Comparison of ENCODE assay signal across 19 cellular contexts in genomic region chr9:100186356-100186755, GRCh38.
DNase-seq lines count a peak whose midpoint lies in the region; ATAC-seq and TF ChIP-seq lines count a peak whose summit lies in the region.
"Had no signal": no experiment of that assay in that cellular context is flagged by ENCODE, and none has a peak within 500 bp of the region (broad histone marks: within the 10 kb centered on the region; RNA-seq: fewer than 3 reads in every experiment).

No MANE protein-coding gene starts in this region.

- TF ChIP-seq CTCF in AG10803 (conservative IDR thresholded peaks at IDR 0.05; ENCODE audit: low read length) (no peak), glutamatergic neuron (IDR thresholded peaks at IDR 0.05; ENCODE audit: partially characterized antibody, unreplicated experiment) (no peak)

- peak overlapping the region; percentile 25 for H3K27ac Mint-ChIP-seq in glutamatergic neuron (ENCODE audit: unreplicated experiment)
- H3K27ac Mint-ChIP-seq: B cell; CD8-positive, alpha-beta T cell; GM23338; T-helper 1 cell treated with Interleukin-12 subunit alpha and Interleukin-12 subunit beta and Interleukin-4 antibody, amounts not matched to agents 30 μg/mL and 1 μg/mL, for 36 hours had no signal

- peaks cover 25% of the 10 kb centered on the region for H3K36me3 Mint-ChIP-seq in glutamatergic neuron (ENCODE audit: unreplicated experiment)

- no peak for ATAC-seq in HG02759 (IDR thresholded peaks at IDR 0.05; ENCODE audit: unreplicated experiment)
- ATAC-seq: CD8-positive, alpha-beta T cell; GM23338 had no signal

- peaks cover 15% of the 10 kb centered on the region for H3K9me3 Mint-ChIP-seq in glutamatergic neuron (ENCODE audit: unreplicated experiment)

- H3K4me3 Mint-ChIP-seq in glutamatergic neuron (ENCODE audit: unreplicated experiment) = no peak overlapping the region
- H3K4me3 Mint-ChIP-seq: B cell; CD8-positive, alpha-beta T cell; GM23338; T-helper 1 cell treated with Interleukin-12 subunit alpha and Interleukin-12 subunit beta and Interleukin-4 antibody, amounts not matched to agents 30 μg/mL and 1 μg/mL, for 36 hours had no signal

- peaks cover 2% of the 10 kb centered on the region for H3K27me3 Mint-ChIP-seq in glutamatergic neuron (ENCODE audit: unreplicated experiment)
- H3K27me3 Mint-ChIP-seq: B cell had no signal

- DNase-seq in AG10803 (ENCODE audit: low read depth) = peak; percentile 8
- DNase-seq in H4 (ENCODE audit: low spot score) = peak; percentile 6
- DNase-seq in RPMI7951 (ENCODE audit: low read depth) = peak; percentile 30
- DNase-seq in glutamatergic neuron = no peak
- DNase-seq in midbrain (lab: John Stamatoyannopoulos, UW) = no peak
- no peak for DNase-seq in HUDEP-2 (lab: John Stamatoyannopoulos, UW; ENCODE audit: unreplicated experiment in 76 of 76)
- DNase-seq: Caco-2; CD8-positive, alpha-beta T cell; KBM-7; MG63; NCI-H2029 treated with DMSO at 0.1 percent for 48 hours; NCI-H446 treated with DMSO at 0.1 percent for 48 hours; NCI-H526 treated with DMSO at 0.1 percent for 48 hours; SHP77 had no signal

- H3K4me3 ChIP-seq in AG10803 (ENCODE audit: low read length) = no peak overlapping the region
- H3K4me3 ChIP-seq: GM23338, HAP-1, MG63 had no signal

- H3K4me1 Mint-ChIP-seq in glutamatergic neuron (ENCODE audit: low read depth, unreplicated experiment) = no peaks in the 10 kb centered on the region
- H3K4me1 Mint-ChIP-seq: GM23338 had no signal

Comparison
In these comparisons a context has a peak if more than half of its experiments do, and no peak if none do; other contexts are left out.
1. DNase-seq: peak in AG10803 (single experiment), H4 (single experiment) and RPMI7951 (single experiment); none in glutamatergic neuron (single experiment), midbrain (single experiment) and HUDEP-2 (0 of 76).